Comparison of ENCODE assay signal across 8 cellular contexts in the genomic region with DNA sequence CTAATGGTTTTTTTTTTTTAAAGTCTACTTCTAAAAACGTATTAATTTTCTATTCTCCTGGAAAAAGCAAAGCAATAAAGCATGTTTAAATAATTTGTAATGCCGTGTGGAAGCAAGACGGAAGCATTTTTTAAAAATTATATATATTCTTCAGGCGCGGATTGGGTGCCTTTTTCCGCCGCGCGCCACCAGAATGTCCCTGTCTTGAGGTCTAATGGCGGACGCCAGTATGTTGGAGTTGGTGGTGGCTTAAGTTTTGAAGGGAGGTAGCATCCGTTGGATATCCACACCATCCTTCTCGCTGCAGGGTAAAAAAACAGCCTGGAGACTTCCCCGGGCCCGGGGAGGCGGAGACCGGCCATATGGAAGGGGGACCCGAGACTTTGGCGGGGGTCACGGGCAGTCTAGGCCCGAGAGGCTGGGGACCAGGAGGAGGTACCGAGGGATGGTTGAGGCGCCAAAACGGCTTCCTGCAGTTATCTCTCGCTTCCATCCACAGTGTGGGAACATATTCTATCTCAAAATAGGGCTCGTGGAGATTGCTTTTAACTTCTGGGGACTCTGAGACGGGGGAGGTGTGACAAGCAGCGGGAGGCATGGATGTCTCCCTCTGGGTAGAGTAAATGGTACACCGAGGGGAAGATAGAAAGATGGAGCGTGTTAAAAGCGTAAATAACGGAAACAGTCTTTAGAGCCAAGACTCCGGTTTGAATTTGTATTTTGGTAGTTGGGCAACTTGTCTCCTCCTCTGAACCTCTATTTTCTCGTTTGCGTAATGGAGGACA. TPM values are rescaled to one million over a fixed set of nuclear protein-coding genes. Genes with fewer than 3 reads are reported as not detected.
DNase-seq lines count a peak whose midpoint lies in the region; ATAC-seq and TF ChIP-seq lines count a peak whose summit lies in the region.

A gene (plus strand): TSS at position 196 of the 785 bp plus-strand sequence. CDS start 2,841 bp downstream, outside the sequence.

- H3K36me3 ChIP-seq in right lobe of liver = peaks cover 0 to 15% (median 2%) of the 10 kb centered on the region in 4 donors

- peak in 15 of 56 donors; percentile 6 to 42 (median 18) for TF ChIP-seq CTCF in dorsolateral prefrontal cortex (IDR thresholded peaks at IDR 0.05 in 54 of 56, conservative IDR thresholded peaks at IDR 0.05 in 2 of 56; ENCODE audit: low read depth in 1 of 56, partially characterized antibody in 56 of 56)
- TF ChIP-seq CTCF in right lobe of liver (IDR thresholded peaks at IDR 0.05) = no peak

- ATAC-seq in HG03175 (IDR thresholded peaks at IDR 0.05; ENCODE audit: unreplicated experiment) (peak; percentile 54), right lobe of liver (peak; percentile 83 to 87 (median 86))

- peak; percentile 35 for TF ChIP-seq POLR2A in right lobe of liver (IDR thresholded peaks at IDR 0.05)

- peak within 1 kb of the TSS; percentile 59 to 97 (median 90) for H3K27ac ChIP-seq in dorsolateral prefrontal cortex
- H3K27ac ChIP-seq in right lobe of liver = peak within 1 kb of the TSS; percentile 73 to 81 (median 78)

- peak; percentile 50 to 51 for DNase-seq in stimulated activated CD4-positive, alpha-beta T cell treated with anti-CD3 and anti-CD28 coated beads, Interleukin-12 subunit alpha, Interleukin-12 subunit beta, amount 100 ng/mL, for 24 hours (ENCODE audit: low read depth in 2 of 2)
- no peak for DNase-seq in stimulated activated CD4-positive, alpha-beta T cell treated with anti-CD3 and anti-CD28 coated beads, Interleukin-15, amount 100 ng/mL, for 24 hours
- DNase-seq in NCI-H510A treated with DMSO at 0.1 percent for 48 hours (lab: John Stamatoyannopoulos, UW) (peak; percentile 92), dorsolateral prefrontal cortex (peak; percentile 57 to 75 (median 68)), right lobe of liver (peak; percentile 66 to 75 (median 75))
- peak; percentile 76 for DNase-seq in activated CD4-positive, alpha-beta T cell treated with anti-CD3 and anti-CD28 coated beads for 48 hours
- DNase-seq in stimulated activated CD4-positive, alpha-beta T cell treated with anti-CD3 and anti-CD28 coated beads, Interleukin-4, amount 100 ng/mL, for 48 hours (ENCODE audit: low read depth in 2 of 2) = peak; percentile 51 to 58

- H3K4me3 ChIP-seq in dorsolateral prefrontal cortex = peak within 1 kb of the TSS; percentile 49 to 100 (median 88)
- H3K4me3 ChIP-seq in right lobe of liver = peak within 1 kb of the TSS; percentile 70 to 96 (median 92)

- intact Hi-C loops in dorsolateral prefrontal cortex (cut with DNase I) = loop anchor here (2.0 to 5.0 kb wide), 2 partner anchors 142 to 143 kb away; no protein-coding TSS in a partner anchor
- intact Hi-C loops in right lobe of liver (cut with DNase I) = no loop called here

- no peaks in the 10 kb centered on the region for H3K9me3 ChIP-seq in right lobe of liver

- peaks cover 0 to 33% (median 7%) of the 10 kb centered on the region in 4 donors for H3K4me1 ChIP-seq in right lobe of liver

- under 1% methylated on average over 32 of the region's 35 CpGs for WGBS in right lobe of liver (ENCODE audit: insufficient coverage, low coverage, low lambda C conversion rate, missing lambda C conversion rate)

- no peaks in the 10 kb centered on the region for H3K27me3 ChIP-seq in dorsolateral prefrontal cortex
- H3K27me3 ChIP-seq in right lobe of liver = no peaks in the 10 kb centered on the region

RNA-seq across cellular contexts. Expression of the gene that starts here (rescaled TPM):
- total RNA-seq in dorsolateral prefrontal cortex = 100 to 1,000 TPM; 141 to 244 (median 179) TPM
- total RNA-seq in right lobe of liver = 100 to 1,000 TPM in 1 of 6 experiments, 10 to 100 TPM in 5; 51.4 to 110 (median 90.7) TPM

Comparison
In these comparisons a context has a peak if more than half of its experiments do, and no peak if none do; other contexts are left out.
1. intact Hi-C loops: an anchor here in dorsolateral prefrontal cortex (2.0 to 5.0 kb wide); none called in right lobe of liver.